ENCODE assay signal across 14 cellular contexts in the genomic region with DNA sequence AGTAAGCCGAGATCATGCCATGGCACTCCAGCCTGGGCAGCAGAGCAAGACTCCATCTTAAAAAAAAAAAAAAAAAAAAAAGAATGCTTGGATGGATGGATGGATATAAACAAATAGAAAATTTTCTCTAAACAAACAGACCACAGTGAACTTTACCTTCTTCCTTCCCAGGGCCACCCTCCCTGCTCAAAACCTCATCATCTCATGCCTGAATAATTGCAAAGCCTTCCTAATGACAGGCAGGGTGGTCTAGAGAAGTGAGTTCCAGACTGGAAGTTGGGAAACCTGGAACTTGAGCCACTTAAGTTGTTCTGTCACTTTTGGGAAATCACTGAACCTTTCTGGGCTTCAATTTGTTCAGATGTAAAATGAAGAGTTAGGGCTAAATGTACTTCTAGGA. TPM values are rescaled to one million over a fixed set of nuclear protein-coding genes. Genes with fewer than 3 reads are reported as not detected.
A peak's percentile ranks its signal among the peaks of the same experiment; 100 is the strongest.
DNase-seq lines count a peak whose midpoint lies in the region; ATAC-seq and TF ChIP-seq lines count a peak whose summit lies in the region.
"Had no signal": no experiment of that assay in that cellular context is flagged by ENCODE, and none has a peak within 500 bp of the region (broad histone marks: within the 10 kb centered on the region; RNA-seq: fewer than 3 reads in every experiment).

No MANE protein-coding gene starts in this region.

- POLR2A ChIA-PET in SK-N-SH (lab: Yijun Ruan, JAX) (no interaction called here), MCF 10A (lab: Yijun Ruan, JAX) (interaction anchor here (0.6 to 3.3 kb wide), 6 partner anchors 9 to 126 kb away, joined by 3 to 19 read pairs (median 4); no protein-coding TSS in a partner anchor)

- H3K27me3 Mint-ChIP-seq in MCF 10A (ENCODE audit: insufficient read depth, unreplicated experiment) = no peaks in the 10 kb centered on the region
- H3K27me3 Mint-ChIP-seq: activated naive CD8-positive, alpha-beta T cell treated with anti-CD3 and anti-CD28 coated beads, Interleukin-2, amount 50 U/mL, for 24 hours had no signal

- TF ChIP-seq RAD21 in SK-N-SH (IDR thresholded peaks at IDR 0.05; ENCODE audit: low read length) = no peak

- no peak overlapping the region for H3K4me3 Mint-ChIP-seq in MCF 10A (ENCODE audit: unreplicated experiment)
- H3K4me3 Mint-ChIP-seq: activated naive CD8-positive, alpha-beta T cell treated with anti-CD3 and anti-CD28 coated beads, Interleukin-2, amount 50 U/mL, for 24 hours had no signal

- H3K79me2 ChIP-seq in SK-N-SH (ENCODE audit: insufficient read depth) = peaks cover 100% of the 10 kb centered on the region

- peaks cover 24% of the 10 kb centered on the region for H3F3A ChIP-seq in SK-N-SH (replicated peaks; ENCODE audit: insufficient read depth)

- intact Hi-C loops in MCF 10A (cut with micrococcal nuclease) = no loop called here
- intact Hi-C loops in tibial artery (cut with DNase I; ENCODE audit: low total_unique reads) = no loop called here

- H3K4me3 ChIP-seq in SK-N-SH (ENCODE audit: low read depth in 2 of 2, low read length in 1 of 2) (no peak overlapping the region), tibial artery (no peak overlapping the region)

- H3K36me3 ChIP-seq in SK-N-SH (replicated peaks in 1 of 2; ENCODE audit: control insufficient read depth in 1 of 2, insufficient read depth in 2 of 2, low read length in 1 of 2) (peaks cover 7 to 17% of the 10 kb centered on the region in 2 experiments), tibial artery (no peaks in the 10 kb centered on the region)

- BruUV-seq in MCF 10A (replicated peaks; lab: Mats Ljungman, UMichigan) = no TSS peak

- peaks cover 29% of the 10 kb centered on the region for H3K4me1 Mint-ChIP-seq in MCF 10A (ENCODE audit: insufficient read depth, unreplicated experiment)

- TF ChIP-seq EP300 in SK-N-SH (IDR thresholded peaks at IDR 0.05; ENCODE audit: borderline replicate concordance in 1 of 2, low read depth in 1 of 2, low read length in 1 of 2) = no peak

- peak overlapping the region; percentile 24; the same call in 1 of the 2 replicates for H3K4me2 ChIP-seq in SK-N-SH

- H3K9ac ChIP-seq in SK-N-SH = no peak overlapping the region

- no peaks in the 10 kb centered on the region for H3K9me2 ChIP-seq in SK-N-SH

- peak overlapping the region; percentile 4 for H3K27ac Mint-ChIP-seq in MCF 10A (ENCODE audit: low read depth, unreplicated experiment)

- H4K20me1 ChIP-seq in SK-N-SH (ENCODE audit: insufficient read depth) = peaks cover 87% of the 10 kb centered on the region

- no peaks in the 10 kb centered on the region for H3K9me3 ChIP-seq in SK-N-SH
- H3K9me3 ChIP-seq in tibial artery = no peaks in the 10 kb centered on the region

- H3K27ac ChIP-seq in SK-N-SH (ENCODE audit: low read depth in 2 of 2, low read length in 1 of 2) = peak overlapping the region in 1 of 2 experiments; percentile 89; a peak in 2 of 4 replicates
- peak overlapping the region; percentile 80 to 82 for H3K27ac ChIP-seq in tibial artery
- H3K27ac ChIP-seq: 22Rv1 had no signal

- H3K27me3 ChIP-seq in SK-N-SH (ENCODE audit: insufficient read depth) (no peaks in the 10 kb centered on the region), tibial artery (no peaks in the 10 kb centered on the region)

- no peaks in the 10 kb centered on the region for H3K36me3 Mint-ChIP-seq in MCF 10A (ENCODE audit: insufficient read depth, unreplicated experiment)

- no peak for TF ChIP-seq CTCF in SK-N-SH (IDR thresholded peaks at IDR 0.05)
- TF ChIP-seq CTCF in MCF 10A (IDR thresholded peaks at IDR 0.05; ENCODE audit: unreplicated experiment) = no peak
- TF ChIP-seq CTCF in tibial artery (IDR thresholded peaks at IDR 0.05) = no peak

- no peak for DNase-seq in SK-N-SH
- DNase-seq in MCF 10A (ENCODE audit: unreplicated experiment) = no peak
- peak; percentile 11 for DNase-seq in mesenteric fat pad (ENCODE audit: low spot score)
- DNase-seq in tibial artery = no peak
- no peak for DNase-seq in NCI-H2196 (lab: John Stamatoyannopoulos, UW; ENCODE audit: unreplicated experiment)
- DNase-seq: activated CD4-positive, alpha-beta T cell treated with anti-CD3 and anti-CD28 coated beads for 1 hour; activated naive CD8-positive, alpha-beta T cell treated with anti-CD3 and anti-CD28 coated beads, Interleukin-2, amount 50 U/mL, for 24 hours; NCI-H1694 treated with DMSO at 0.1 percent for 48 hours; small intestine; T-helper 2 cell had no signal

- WGBS in SK-N-SH (ENCODE audit: low lambda C conversion rate) = 91% methylated on average over 1 of the region's 1 CpG

- ATAC-seq in SK-N-SH treated with all-trans-retinoic acid at 6 μM for 48 hours = no peak
- ATAC-seq in GM19023 (IDR thresholded peaks at IDR 0.05; ENCODE audit: unreplicated experiment) = no peak
- no peak for ATAC-seq in HG03521 (IDR thresholded peaks at IDR 0.05; ENCODE audit: unreplicated experiment)
- ATAC-seq: activated naive CD8-positive, alpha-beta T cell treated with anti-CD3 and anti-CD28 coated beads, Interleukin-2, amount 50 U/mL, for 24 hours had no signal

- H3K4me1 ChIP-seq in SK-N-SH (ENCODE audit: control insufficient read depth in 1 of 2, insufficient read depth in 2 of 2, low read depth in 1 of 2, low read length in 1 of 2) (peaks cover 14 to 38% of the 10 kb centered on the region in 2 experiments; a peak in 3 of 4 replicates), tibial artery (peaks cover 5 to 56% (median 39%) of the 10 kb centered on the region in 4 donors)

- no peak overlapping the region for H2AFZ ChIP-seq in SK-N-SH (ENCODE audit: low read depth)

- no peaks in the 10 kb centered on the region for H3K9me3 Mint-ChIP-seq in MCF 10A (ENCODE audit: unreplicated experiment)
- H3K9me3 Mint-ChIP-seq: activated naive CD8-positive, alpha-beta T cell treated with anti-CD3 and anti-CD28 coated beads, Interleukin-2, amount 50 U/mL, for 24 hours had no signal

- CTCF ChIA-PET in SK-N-SH (lab: Yijun Ruan, JAX) (interaction anchor here (1.0 kb wide), 1 partner anchor 56 kb away, joined by 5 read pairs; no protein-coding TSS in a partner anchor), MCF 10A (lab: Yijun Ruan, JAX) (interaction anchor here (0.6 to 2.2 kb wide), 5 partner anchors 19 to 140 kb away, joined by 3 to 7 read pairs (median 3); no protein-coding TSS in a partner anchor)

TF ChIP-seq in SK-N-SH, 30 proteins besides CTCF, POLR2A, EP300 and RAD21:
- TF ChIP-seq POLR2AphosphoS5 (IDR thresholded peaks at IDR 0.05; ENCODE audit: low read depth, low read length) = no peak

TF ChIP-seq in SK-N-SH treated with all-trans-retinoic acid at 6 μM for 48 hours, 23 proteins besides CTCF, POLR2A, EP300 and RAD21:
- TF ChIP-seq TOX (CRISPR knock-in tag; IDR thresholded peaks at IDR 0.05; ENCODE audit: borderline replicate concordance) (no peak), SNAI2 (CRISPR knock-in tag; IDR thresholded peaks at IDR 0.05) (no peak), PPARA (CRISPR knock-in tag; IDR thresholded peaks at IDR 0.05; ENCODE audit: borderline replicate concordance) (no peak), RARB (CRISPR knock-in tag; IDR thresholded peaks at IDR 0.05) (no peak)
- TF ChIP-seq, protein P1, sequence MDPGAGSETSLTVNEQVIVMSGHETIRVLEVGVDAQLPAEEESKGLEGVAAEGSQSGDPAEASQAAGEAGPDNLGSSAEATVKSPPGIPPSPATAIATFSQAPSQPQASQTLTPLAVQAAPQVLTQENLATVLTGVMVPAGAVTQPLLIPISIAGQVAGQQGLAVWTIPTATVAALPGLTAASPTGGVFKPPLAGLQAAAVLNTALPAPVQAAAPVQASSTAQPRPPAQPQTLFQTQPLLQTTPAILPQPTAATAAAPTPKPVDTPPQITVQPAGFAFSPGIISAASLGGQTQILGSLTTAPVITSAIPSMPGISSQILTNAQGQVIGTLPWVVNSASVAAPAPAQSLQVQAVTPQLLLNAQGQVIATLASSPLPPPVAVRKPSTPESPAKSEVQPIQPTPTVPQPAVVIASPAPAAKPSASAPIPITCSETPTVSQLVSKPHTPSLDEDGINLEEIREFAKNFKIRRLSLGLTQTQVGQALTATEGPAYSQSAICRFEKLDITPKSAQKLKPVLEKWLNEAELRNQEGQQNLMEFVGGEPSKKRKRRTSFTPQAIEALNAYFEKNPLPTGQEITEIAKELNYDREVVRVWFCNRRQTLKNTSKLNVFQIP (CRISPR knock-in tag; IDR thresholded peaks at IDR 0.05; ENCODE audit: borderline replicate concordance, low read depth) = no peak

RNA-seq across cellular contexts. Expression of a gene that starts 17.6 kb away (rescaled TPM):
- 96.1 and 144 TPM in 2 replicates for polyA plus RNA-seq in SK-N-SH (2012; rRNA removed)
- 88.6 and 104 TPM in 2 replicates for polyA plus RNA-seq in SK-N-SH (2012; cell fraction: cytosol; rRNA removed)
- 164 and 210 TPM in 2 replicates for polyA plus RNA-seq in SK-N-SH (2012; cell fraction: nucleus; rRNA removed)
- total RNA-seq in MCF 10A (2022) = 15.4 and 17.0 TPM in 2 replicates
- 122 TPM for total RNA-seq in mesenteric fat pad
